In genomic region chr2:39703473-39703872, GRCh38 we compare ENCODE assay signal across 27 cellular contexts. TPM values are rescaled to one million over a fixed set of nuclear protein-coding genes. Genes with fewer than 3 reads are reported as not detected.
"Had no signal": no experiment of that assay in that cellular context is flagged by ENCODE, and none has a peak within 500 bp of the region (broad histone marks: within the 10 kb centered on the region; RNA-seq: fewer than 3 reads in every experiment).

No MANE protein-coding gene starts in this region.

- H3K9me3 ChIP-seq: neutrophil, pancreas, right lobe of liver, thyroid gland, vagina had no signal

- H3K4me3 Mint-ChIP-seq: natural killer cell treated with Interleukin-12 subunit alpha and Interleukin-12 subunit beta and Interleukin-15 and Interleukin-18, amount 100 ng/mL, for 72 hours; nephron progenitor cell; neural crest cell; stimulated activated effector memory CD8-positive, alpha-beta T cell treated with anti-CD3 and anti-CD28 coated beads, Interleukin-12 subunit alpha, Interleukin-12 subunit beta, amount 100 ng/mL, for 72 hours; stimulated activated naive B cell treated with anti-CD40 and anti-IgM and Interleukin-4, amounts not matched to agents 10 μg/mL and 1 μg/mL and 100 μg/mL, for 72 hours; stimulated activated naive CD8-positive, alpha-beta T cell treated with anti-CD3 and anti-CD28 coated beads, Interleukin-15, Interleukin-2, amounts not matched to agents 100 ng/mL and 50 ng/mL, for 24 hours had no signal

- H3K36me3 ChIP-seq: neutrophil, pancreas, right lobe of liver, sigmoid colon, stomach, thoracic aorta, thyroid gland, tibial nerve, upper lobe of left lung, vagina had no signal

- H3K4me1 ChIP-seq: pancreas, psoas muscle, right lobe of liver, sigmoid colon, stomach, thyroid gland, tibial nerve, upper lobe of left lung, vagina had no signal

- H3K4me1 Mint-ChIP-seq: nephron progenitor cell; neural crest cell; stimulated activated effector memory CD8-positive, alpha-beta T cell treated with anti-CD3 and anti-CD28 coated beads, Interleukin-12 subunit alpha, Interleukin-12 subunit beta, amount 100 ng/mL, for 72 hours; stimulated activated naive B cell treated with anti-CD40 and anti-IgM and Interleukin-4, amounts not matched to agents 10 μg/mL and 1 μg/mL and 100 μg/mL, for 72 hours had no signal

- ATAC-seq: natural killer cell treated with Interleukin-12 subunit alpha and Interleukin-12 subunit beta and Interleukin-15 and Interleukin-18, amount 100 ng/mL, for 72 hours; pancreas; psoas muscle; right cardiac atrium; right lobe of liver; stimulated activated effector memory CD8-positive, alpha-beta T cell treated with anti-CD3 and anti-CD28 coated beads, Interleukin-12 subunit alpha, Interleukin-12 subunit beta, amount 100 ng/mL, for 72 hours; stimulated activated naive B cell treated with anti-CD40 and anti-IgM and Interleukin-4, amounts not matched to agents 10 μg/mL and 1 μg/mL and 100 μg/mL, for 72 hours had no signal

- H3K36me3 Mint-ChIP-seq: stimulated activated effector memory CD8-positive, alpha-beta T cell treated with anti-CD3 and anti-CD28 coated beads, Interleukin-12 subunit alpha, Interleukin-12 subunit beta, amount 100 ng/mL, for 72 hours had no signal

- H3K27ac Mint-ChIP-seq: natural killer cell treated with Interleukin-12 subunit alpha and Interleukin-12 subunit beta and Interleukin-15 and Interleukin-18, amount 100 ng/mL, for 72 hours; nephron progenitor cell; stimulated activated effector memory CD8-positive, alpha-beta T cell treated with anti-CD3 and anti-CD28 coated beads, Interleukin-12 subunit alpha, Interleukin-12 subunit beta, amount 100 ng/mL, for 72 hours; stimulated activated naive B cell treated with anti-CD40 and anti-IgM and Interleukin-4, amounts not matched to agents 10 μg/mL and 1 μg/mL and 100 μg/mL, for 72 hours; stimulated activated naive CD8-positive, alpha-beta T cell treated with anti-CD3 and anti-CD28 coated beads, Interleukin-15, Interleukin-2, amounts not matched to agents 100 ng/mL and 50 ng/mL, for 24 hours had no signal

- H3K27ac ChIP-seq: neutrophil, pancreas, psoas muscle, right lobe of liver, sigmoid colon, stomach, thoracic aorta, thyroid gland, tibial nerve, upper lobe of left lung, vagina had no signal

- DNase-seq: nephron progenitor cell; nucleus accumbens; pancreas; psoas muscle; right cardiac atrium; right lobe of liver; sigmoid colon; small intestine; stimulated activated CD4-positive, alpha-beta T cell treated with anti-CD3 and anti-CD28 coated beads, Interleukin-15, amount 100 ng/mL, for 24 hours; stimulated activated CD4-positive, alpha-beta T cell treated with anti-CD3 and anti-CD28 coated beads, Interleukin-2, amount 100 ng/mL, for 24 hours; stimulated activated CD4-positive, alpha-beta T cell treated with anti-CD3 and anti-CD28 coated beads, Interleukin-2, amount 100 ng/mL, for 48 hours; stimulated activated CD4-positive, alpha-beta T cell treated with anti-CD3 and anti-CD28 coated beads, Interleukin-4, amount 100 ng/mL, for 24 hours; stimulated activated naive B cell treated with anti-CD40 and anti-IgM and Interleukin-4, amounts not matched to agents 10 μg/mL and 1 μg/mL and 100 μg/mL, for 72 hours; stimulated activated naive CD4-positive, alpha-beta T cell treated with Interleukin-2 at 50 U/mL for 16 hours; stomach; thyroid gland; trophoblast cell; upper lobe of left lung had no signal

- H3K27me3 ChIP-seq: neutrophil, pancreas, right lobe of liver, sigmoid colon, stomach, thyroid gland, tibial nerve, upper lobe of left lung, vagina had no signal

- H3K4me3 ChIP-seq: pancreas, psoas muscle, right lobe of liver, sigmoid colon, stomach, thoracic aorta, thyroid gland, tibial nerve, upper lobe of left lung, vagina had no signal

- FAIRE-seq: pancreas, small intestine, urothelium cell line had no signal

RNA-seq across cellular contexts. Expression of gene TMEM178A, which starts 37.8 kb away (rescaled TPM):
- total RNA-seq: natural killer cell treated with Interleukin-12 subunit alpha and Interleukin-12 subunit beta and Interleukin-15 and Interleukin-18, amount 100 ng/mL, for 72 hours had no signal
